Comparison of ENCODE assay signal across 1 cellular context in the genomic region with DNA sequence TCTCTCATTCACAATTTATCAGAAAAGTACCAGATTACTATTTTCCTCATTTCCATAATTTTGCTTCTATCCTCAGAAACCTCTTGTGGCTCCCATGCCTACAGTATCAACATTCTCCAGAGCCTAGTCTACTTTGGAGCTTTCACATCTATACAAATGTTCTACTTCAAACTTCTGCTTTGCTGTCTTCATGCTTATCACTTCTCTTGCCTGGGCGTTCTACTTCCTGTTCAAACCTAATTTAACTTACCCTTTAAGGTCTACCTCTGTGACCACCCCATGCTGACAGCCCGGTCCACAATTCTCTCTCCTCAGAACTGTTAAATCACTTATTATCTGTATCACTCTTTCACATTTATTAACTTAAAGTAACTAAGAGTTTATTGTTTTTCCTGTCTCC.
TF ChIP-seq lines count a peak whose summit lies in the region.

No MANE protein-coding gene starts in this region.

TF ChIP-seq in K562, 482 proteins besides CTCF, POLR2A, EP300 and RAD21 (continued from another document and continues in another):
- TF ChIP-seq, protein P1, sequence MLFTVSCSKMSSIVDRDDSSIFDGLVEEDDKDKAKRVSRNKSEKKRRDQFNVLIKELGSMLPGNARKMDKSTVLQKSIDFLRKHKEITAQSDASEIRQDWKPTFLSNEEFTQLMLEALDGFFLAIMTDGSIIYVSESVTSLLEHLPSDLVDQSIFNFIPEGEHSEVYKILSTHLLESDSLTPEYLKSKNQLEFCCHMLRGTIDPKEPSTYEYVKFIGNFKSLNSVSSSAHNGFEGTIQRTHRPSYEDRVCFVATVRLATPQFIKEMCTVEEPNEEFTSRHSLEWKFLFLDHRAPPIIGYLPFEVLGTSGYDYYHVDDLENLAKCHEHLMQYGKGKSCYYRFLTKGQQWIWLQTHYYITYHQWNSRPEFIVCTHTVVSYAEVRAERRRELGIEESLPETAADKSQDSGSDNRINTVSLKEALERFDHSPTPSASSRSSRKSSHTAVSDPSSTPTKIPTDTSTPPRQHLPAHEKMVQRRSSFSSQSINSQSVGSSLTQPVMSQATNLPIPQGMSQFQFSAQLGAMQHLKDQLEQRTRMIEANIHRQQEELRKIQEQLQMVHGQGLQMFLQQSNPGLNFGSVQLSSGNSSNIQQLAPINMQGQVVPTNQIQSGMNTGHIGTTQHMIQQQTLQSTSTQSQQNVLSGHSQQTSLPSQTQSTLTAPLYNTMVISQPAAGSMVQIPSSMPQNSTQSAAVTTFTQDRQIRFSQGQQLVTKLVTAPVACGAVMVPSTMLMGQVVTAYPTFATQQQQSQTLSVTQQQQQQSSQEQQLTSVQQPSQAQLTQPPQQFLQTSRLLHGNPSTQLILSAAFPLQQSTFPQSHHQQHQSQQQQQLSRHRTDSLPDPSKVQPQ (CRISPR knock-in tag; IDR thresholded peaks at IDR 0.05; ENCODE audit: borderline replicate concordance) = no peak
- TF ChIP-seq C11orf30 (IDR thresholded peaks at IDR 0.05; ENCODE audit: low read depth) = no peak
- TF ChIP-seq, protein P2, sequence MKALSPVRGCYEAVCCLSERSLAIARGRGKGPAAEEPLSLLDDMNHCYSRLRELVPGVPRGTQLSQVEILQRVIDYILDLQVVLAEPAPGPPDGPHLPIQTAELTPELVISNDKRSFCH (CRISPR knock-in tag; IDR thresholded peaks at IDR 0.05) = no peak
- TF ChIP-seq, protein P2 (tag; IDR thresholded peaks at IDR 0.05) = no peak
- no peak for TF ChIP-seq SLC30A9 (CRISPR knock-in tag; IDR thresholded peaks at IDR 0.05)
- no peak for TF ChIP-seq NR4A1 (CRISPR knock-in tag; IDR thresholded peaks at IDR 0.05)
- no peak for TF ChIP-seq NR4A1 (tag; IDR thresholded peaks at IDR 0.05)
- TF ChIP-seq TAF7 (tag; IDR thresholded peaks at IDR 0.05) = no peak
- TF ChIP-seq SIN3A (IDR thresholded peaks at IDR 0.05; ENCODE audit: borderline replicate concordance in 2 of 2, control insufficient read depth in 1 of 2, low read depth in 2 of 2, low read length in 2 of 2) = no peak
- TF ChIP-seq, protein P3, sequence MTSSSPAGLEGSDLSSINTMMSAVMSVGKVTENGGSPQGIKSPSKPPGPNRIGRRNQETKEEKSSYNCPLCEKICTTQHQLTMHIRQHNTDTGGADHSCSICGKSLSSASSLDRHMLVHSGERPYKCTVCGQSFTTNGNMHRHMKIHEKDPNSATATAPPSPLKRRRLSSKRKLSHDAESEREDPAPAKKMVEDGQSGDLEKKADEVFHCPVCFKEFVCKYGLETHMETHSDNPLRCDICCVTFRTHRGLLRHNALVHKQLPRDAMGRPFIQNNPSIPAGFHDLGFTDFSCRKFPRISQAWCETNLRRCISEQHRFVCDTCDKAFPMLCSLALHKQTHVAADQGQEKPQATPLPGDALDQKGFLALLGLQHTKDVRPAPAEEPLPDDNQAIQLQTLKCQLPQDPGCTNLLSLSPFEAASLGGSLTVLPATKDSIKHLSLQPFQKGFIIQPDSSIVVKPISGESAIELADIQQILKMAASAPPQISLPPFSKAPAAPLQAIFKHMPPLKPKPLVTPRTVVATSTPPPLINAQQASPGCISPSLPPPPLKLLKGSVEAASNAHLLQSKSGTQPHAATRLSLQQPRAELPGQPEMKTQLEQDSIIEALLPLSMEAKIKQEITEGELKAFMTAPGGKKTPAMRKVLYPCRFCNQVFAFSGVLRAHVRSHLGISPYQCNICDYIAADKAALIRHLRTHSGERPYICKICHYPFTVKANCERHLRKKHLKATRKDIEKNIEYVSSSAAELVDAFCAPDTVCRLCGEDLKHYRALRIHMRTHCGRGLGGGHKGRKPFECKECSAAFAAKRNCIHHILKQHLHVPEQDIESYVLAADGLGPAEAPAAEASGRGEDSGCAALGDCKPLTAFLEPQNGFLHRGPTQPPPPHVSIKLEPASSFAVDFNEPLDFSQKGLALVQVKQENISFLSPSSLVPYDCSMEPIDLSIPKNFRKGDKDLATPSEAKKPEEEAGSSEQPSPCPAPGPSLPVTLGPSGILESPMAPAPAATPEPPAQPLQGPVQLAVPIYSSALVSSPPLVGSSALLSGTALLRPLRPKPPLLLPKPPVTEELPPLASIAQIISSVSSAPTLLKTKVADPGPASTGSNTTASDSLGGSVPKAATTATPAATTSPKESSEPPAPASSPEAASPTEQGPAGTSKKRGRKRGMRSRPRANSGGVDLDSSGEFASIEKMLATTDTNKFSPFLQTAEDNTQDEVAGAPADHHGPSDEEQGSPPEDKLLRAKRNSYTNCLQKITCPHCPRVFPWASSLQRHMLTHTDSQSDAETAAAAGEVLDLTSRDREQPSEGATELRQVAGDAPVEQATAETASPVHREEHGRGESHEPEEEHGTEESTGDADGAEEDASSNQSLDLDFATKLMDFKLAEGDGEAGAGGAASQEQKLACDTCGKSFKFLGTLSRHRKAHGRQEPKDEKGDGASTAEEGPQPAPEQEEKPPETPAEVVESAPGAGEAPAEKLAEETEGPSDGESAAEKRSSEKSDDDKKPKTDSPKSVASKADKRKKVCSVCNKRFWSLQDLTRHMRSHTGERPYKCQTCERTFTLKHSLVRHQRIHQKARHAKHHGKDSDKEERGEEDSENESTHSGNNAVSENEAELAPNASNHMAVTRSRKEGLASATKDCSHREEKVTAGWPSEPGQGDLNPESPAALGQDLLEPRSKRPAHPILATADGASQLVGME (CRISPR knock-in tag; IDR thresholded peaks at IDR 0.05) = no peak
- no peak for TF ChIP-seq TARDBP (IDR thresholded peaks at IDR 0.05)
- TF ChIP-seq, protein P4, sequence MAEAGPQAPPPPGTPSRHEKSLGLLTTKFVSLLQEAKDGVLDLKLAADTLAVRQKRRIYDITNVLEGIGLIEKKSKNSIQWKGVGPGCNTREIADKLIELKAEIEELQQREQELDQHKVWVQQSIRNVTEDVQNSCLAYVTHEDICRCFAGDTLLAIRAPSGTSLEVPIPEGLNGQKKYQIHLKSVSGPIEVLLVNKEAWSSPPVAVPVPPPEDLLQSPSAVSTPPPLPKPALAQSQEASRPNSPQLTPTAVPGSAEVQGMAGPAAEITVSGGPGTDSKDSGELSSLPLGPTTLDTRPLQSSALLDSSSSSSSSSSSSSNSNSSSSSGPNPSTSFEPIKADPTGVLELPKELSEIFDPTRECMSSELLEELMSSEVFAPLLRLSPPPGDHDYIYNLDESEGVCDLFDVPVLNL (CRISPR knock-in tag; IDR thresholded peaks at IDR 0.05; ENCODE audit: low read depth) = no peak
- TF ChIP-seq, protein P5, sequence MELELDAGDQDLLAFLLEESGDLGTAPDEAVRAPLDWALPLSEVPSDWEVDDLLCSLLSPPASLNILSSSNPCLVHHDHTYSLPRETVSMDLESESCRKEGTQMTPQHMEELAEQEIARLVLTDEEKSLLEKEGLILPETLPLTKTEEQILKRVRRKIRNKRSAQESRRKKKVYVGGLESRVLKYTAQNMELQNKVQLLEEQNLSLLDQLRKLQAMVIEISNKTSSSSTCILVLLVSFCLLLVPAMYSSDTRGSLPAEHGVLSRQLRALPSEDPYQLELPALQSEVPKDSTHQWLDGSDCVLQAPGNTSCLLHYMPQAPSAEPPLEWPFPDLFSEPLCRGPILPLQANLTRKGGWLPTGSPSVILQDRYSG (tag; conservative IDR thresholded peaks at IDR 0.05; ENCODE audit: low read depth) = no peak
- TF ChIP-seq, protein P6, sequence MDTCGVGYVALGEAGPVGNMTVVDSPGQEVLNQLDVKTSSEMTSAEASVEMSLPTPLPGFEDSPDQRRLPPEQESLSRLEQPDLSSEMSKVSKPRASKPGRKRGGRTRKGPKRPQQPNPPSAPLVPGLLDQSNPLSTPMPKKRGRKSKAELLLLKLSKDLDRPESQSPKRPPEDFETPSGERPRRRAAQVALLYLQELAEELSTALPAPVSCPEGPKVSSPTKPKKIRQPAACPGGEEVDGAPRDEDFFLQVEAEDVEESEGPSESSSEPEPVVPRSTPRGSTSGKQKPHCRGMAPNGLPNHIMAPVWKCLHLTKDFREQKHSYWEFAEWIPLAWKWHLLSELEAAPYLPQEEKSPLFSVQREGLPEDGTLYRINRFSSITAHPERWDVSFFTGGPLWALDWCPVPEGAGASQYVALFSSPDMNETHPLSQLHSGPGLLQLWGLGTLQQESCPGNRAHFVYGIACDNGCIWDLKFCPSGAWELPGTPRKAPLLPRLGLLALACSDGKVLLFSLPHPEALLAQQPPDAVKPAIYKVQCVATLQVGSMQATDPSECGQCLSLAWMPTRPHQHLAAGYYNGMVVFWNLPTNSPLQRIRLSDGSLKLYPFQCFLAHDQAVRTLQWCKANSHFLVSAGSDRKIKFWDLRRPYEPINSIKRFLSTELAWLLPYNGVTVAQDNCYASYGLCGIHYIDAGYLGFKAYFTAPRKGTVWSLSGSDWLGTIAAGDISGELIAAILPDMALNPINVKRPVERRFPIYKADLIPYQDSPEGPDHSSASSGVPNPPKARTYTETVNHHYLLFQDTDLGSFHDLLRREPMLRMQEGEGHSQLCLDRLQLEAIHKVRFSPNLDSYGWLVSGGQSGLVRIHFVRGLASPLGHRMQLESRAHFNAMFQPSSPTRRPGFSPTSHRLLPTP (IDR thresholded peaks at IDR 0.05; ENCODE audit: borderline replicate concordance, extremely low read depth, insufficient read length) = no peak
- no peak for TF ChIP-seq FOXK2 (conservative IDR thresholded peaks at IDR 0.05 in 1 of 2, IDR thresholded peaks at IDR 0.05 in 1 of 2; ENCODE audit: low read depth in 2 of 2)
- no peak for TF ChIP-seq MTA1 (IDR thresholded peaks at IDR 0.05; ENCODE audit: borderline replicate concordance)
- TF ChIP-seq, protein P7, sequence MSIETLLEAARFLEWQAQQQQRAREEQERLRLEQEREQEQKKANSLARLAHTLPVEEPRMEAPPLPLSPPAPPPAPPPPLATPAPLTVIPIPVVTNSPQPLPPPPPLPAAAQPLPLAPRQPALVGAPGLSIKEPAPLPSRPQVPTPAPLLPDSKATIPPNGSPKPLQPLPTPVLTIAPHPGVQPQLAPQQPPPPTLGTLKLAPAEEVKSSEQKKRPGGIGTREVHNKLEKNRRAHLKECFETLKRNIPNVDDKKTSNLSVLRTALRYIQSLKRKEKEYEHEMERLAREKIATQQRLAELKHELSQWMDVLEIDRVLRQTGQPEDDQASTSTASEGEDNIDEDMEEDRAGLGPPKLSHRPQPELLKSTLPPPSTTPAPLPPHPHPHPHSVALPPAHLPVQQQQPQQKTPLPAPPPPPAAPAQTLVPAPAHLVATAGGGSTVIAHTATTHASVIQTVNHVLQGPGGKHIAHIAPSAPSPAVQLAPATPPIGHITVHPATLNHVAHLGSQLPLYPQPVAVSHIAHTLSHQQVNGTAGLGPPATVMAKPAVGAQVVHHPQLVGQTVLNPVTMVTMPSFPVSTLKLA (conservative IDR thresholded peaks at IDR 0.05) = 0 out of 4 replicates have a peak, but pooled peaks of 1 of the 2 experiments have one; percentile 27
- no peak for TF ChIP-seq TCF7 (IDR thresholded peaks at IDR 0.05; ENCODE audit: borderline replicate concordance)
- TF ChIP-seq NFYB (IDR thresholded peaks at IDR 0.05; ENCODE audit: extremely low read depth, insufficient read length) = no peak
- 0 out of 2 replicates have a peak, but pooled peaks have one; percentile 12 for TF ChIP-seq TEAD4 (IDR thresholded peaks at IDR 0.05; ENCODE audit: low read length)
- no peak for TF ChIP-seq TEAD4 (CRISPR knock-in tag; IDR thresholded peaks at IDR 0.05; ENCODE audit: borderline replicate concordance)
- no peak for TF ChIP-seq NR3C1 (CRISPR knock-in tag; IDR thresholded peaks at IDR 0.05)
- TF ChIP-seq CHD2 (IDR thresholded peaks at IDR 0.05; ENCODE audit: low read depth, low read length) = no peak
- TF ChIP-seq TCF7L2 (IDR thresholded peaks at IDR 0.05; ENCODE audit: low read depth, low read length) = no peak
- no peak for TF ChIP-seq ZNF253 (CRISPR knock-in tag; conservative IDR thresholded peaks at IDR 0.05)
- peak; percentile 34; the same call in 1 of the 2 replicates for TF ChIP-seq GABPA (tag; conservative IDR thresholded peaks at IDR 0.05; ENCODE audit: low read depth)
- TF ChIP-seq RCOR1 (IDR thresholded peaks at IDR 0.05; ENCODE audit: borderline replicate concordance in 1 of 2, low read depth in 2 of 2, low read length in 2 of 2) = 0 out of 4 replicates have a peak, but pooled peaks of 1 of the 2 experiments have one; percentile 10
- peak; percentile 47 for TF ChIP-seq ARID1B (IDR thresholded peaks at IDR 0.05)
- TF ChIP-seq MED1 (CRISPR knock-in tag; IDR thresholded peaks at IDR 0.05; ENCODE audit: borderline replicate concordance) = no peak
- no peak for TF ChIP-seq POLR2AphosphoS2 (IDR thresholded peaks at IDR 0.05; ENCODE audit: low read length)
- no peak for TF ChIP-seq ATF1 (CRISPR knock-in tag; IDR thresholded peaks at IDR 0.05)
- no peak for TF ChIP-seq ATF1 (tag; IDR thresholded peaks at IDR 0.05)
- TF ChIP-seq MEF2A (IDR thresholded peaks at IDR 0.05; ENCODE audit: control insufficient read depth, low read depth, low read length) = no peak
- peak; percentile 38 for TF ChIP-seq HDAC3 (IDR thresholded peaks at IDR 0.05; ENCODE audit: borderline replicate concordance, partially characterized antibody)
- no peak for TF ChIP-seq ZNF197 (CRISPR knock-in tag; IDR thresholded peaks at IDR 0.05; ENCODE audit: low read depth)
